19 cellular contexts compared by ENCODE assay signal in genomic region chr4:7788687-7789425, GRCh38.
DNase-seq lines count a peak whose midpoint lies in the region; ATAC-seq and TF ChIP-seq lines count a peak whose summit lies in the region.
"Had no signal": no experiment of that assay in that cellular context is flagged by ENCODE, and none has a peak within 500 bp of the region (broad histone marks: within the 10 kb centered on the region; RNA-seq: fewer than 3 reads in every experiment).

No MANE protein-coding gene starts in this region.

- no peaks in the 10 kb centered on the region for H3K9me3 Mint-ChIP-seq in MCF 10A (ENCODE audit: unreplicated experiment)
- H3K9me3 Mint-ChIP-seq: CD4-positive, alpha-beta T cell had no signal

- H4K20me1 ChIP-seq in osteoblast (ENCODE audit: insufficient read depth, low read length) = peaks cover 72% of the 10 kb centered on the region

- H3K4me1 ChIP-seq in breast epithelium (no peaks in the 10 kb centered on the region), osteoblast (ENCODE audit: insufficient read depth, low read length) (peaks cover 30% of the 10 kb centered on the region)
- H3K4me1 ChIP-seq: A549 had no signal

- no peak for DNase-seq in MCF 10A (ENCODE audit: unreplicated experiment)
- DNase-seq in breast epithelium (ENCODE audit: low spot score in 2 of 2) = no peak
- peak; percentile 74 for DNase-seq in cardiac septum (ENCODE audit: low spot score)
- no peak for DNase-seq in osteoblast (ENCODE audit: insufficient read length, low spot score, missing footprints)
- no peak for DNase-seq in iPS-NIHi11 (ENCODE audit: low spot score)
- DNase-seq in HCEC 1CT = no peak
- DNase-seq: activated CD8-positive, alpha-beta memory T cell treated with anti-CD3 and anti-CD28 coated beads, Interleukin-2, amount 50 U/mL, for 48 hours; activated naive CD4-positive, alpha-beta T cell; CD4-positive, alpha-beta T cell; naive B cell; NCI-H2081; NCI-H526; stimulated activated CD4-positive, alpha-beta T cell treated with anti-CD3 and anti-CD28 coated beads, Interleukin-2, amount 100 ng/mL, for 48 hours; T-helper 2 cell; testis had no signal

- H3K27ac ChIP-seq in breast epithelium (peak overlapping the region in 1 of 2 donors; percentile 74), osteoblast (ENCODE audit: low read depth, low read length) (peak overlapping the region; percentile 21)
- H3K27ac ChIP-seq: A549, testis had no signal

- no peaks in the 10 kb centered on the region for H3K27me3 ChIP-seq in breast epithelium
- no peaks in the 10 kb centered on the region for H3K27me3 ChIP-seq in osteoblast (ENCODE audit: insufficient read depth, low read length)
- H3K27me3 ChIP-seq: dorsolateral prefrontal cortex, testis had no signal

- ATAC-seq in GM21381 (IDR thresholded peaks at IDR 0.05; ENCODE audit: unreplicated experiment) = no peak
- ATAC-seq in GM21390 (IDR thresholded peaks at IDR 0.05; ENCODE audit: unreplicated experiment) = no peak

- no peaks in the 10 kb centered on the region for H3K4me1 Mint-ChIP-seq in MCF 10A (ENCODE audit: insufficient read depth, unreplicated experiment)

- BruUV-seq in MCF 10A (replicated peaks; lab: Mats Ljungman, UMichigan) = no TSS peak

- no peak overlapping the region for H3K4me2 ChIP-seq in osteoblast (ENCODE audit: insufficient read depth, low read length)
- H3K4me2 ChIP-seq: A549 had no signal

- H3K36me3 ChIP-seq in breast epithelium (no peaks in the 10 kb centered on the region), osteoblast (ENCODE audit: insufficient read depth, low read length) (peaks cover 96% of the 10 kb centered on the region)

- no peak for TF ChIP-seq POLR2A in breast epithelium (IDR thresholded peaks at IDR 0.05)

- H3K79me2 ChIP-seq in osteoblast (ENCODE audit: insufficient read depth, low read length) = peaks cover 93% of the 10 kb centered on the region

- intact Hi-C loops in MCF 10A (cut with micrococcal nuclease) = no loop called here
- intact Hi-C loops in breast epithelium (cut with DNase I; ENCODE audit: low total_unique reads) = no loop called here
- intact Hi-C loops in cardiac septum (cut with DNase I) = no loop called here

- peak overlapping the region; percentile 50 for H3K27ac Mint-ChIP-seq in MCF 10A (ENCODE audit: low read depth, unreplicated experiment)
- H3K27ac Mint-ChIP-seq: CD4-positive, alpha-beta T cell; naive B cell had no signal

- H3K36me3 Mint-ChIP-seq in MCF 10A (ENCODE audit: insufficient read depth, unreplicated experiment) = peaks cover 18% of the 10 kb centered on the region
- H3K36me3 Mint-ChIP-seq: naive B cell had no signal

- POLR2A ChIA-PET in MCF 10A (lab: Yijun Ruan, JAX) = no interaction called here

- no peak overlapping the region for H2AFZ ChIP-seq in osteoblast (ENCODE audit: low read length)

- TF ChIP-seq CTCF in MCF 10A (IDR thresholded peaks at IDR 0.05; ENCODE audit: unreplicated experiment) (no peak), breast epithelium (IDR thresholded peaks at IDR 0.05) (no peak), osteoblast (IDR thresholded peaks at IDR 0.05; ENCODE audit: extremely low read depth, low read depth, low read length) (no peak)

- CTCF ChIA-PET in MCF 10A (lab: Yijun Ruan, JAX) = no interaction called here

- no peak overlapping the region for H3K4me3 ChIP-seq in breast epithelium
- no peak overlapping the region for H3K4me3 ChIP-seq in osteoblast (ENCODE audit: insufficient read depth, low read length)
- H3K4me3 ChIP-seq: A549, dorsolateral prefrontal cortex had no signal

- H3K9me3 ChIP-seq in breast epithelium (no peaks in the 10 kb centered on the region), osteoblast (ENCODE audit: low read depth, low read length) (no peaks in the 10 kb centered on the region)
- H3K9me3 ChIP-seq: A549, testis had no signal

- no peaks in the 10 kb centered on the region for H3K27me3 Mint-ChIP-seq in MCF 10A (ENCODE audit: insufficient read depth, unreplicated experiment)
- H3K27me3 Mint-ChIP-seq: CD4-positive, alpha-beta T cell had no signal

- H3K4me3 Mint-ChIP-seq in MCF 10A (ENCODE audit: unreplicated experiment) = no peak overlapping the region
- H3K4me3 Mint-ChIP-seq: CD4-positive, alpha-beta T cell; naive B cell had no signal
